In genomic region chr3:182693723-182694122, GRCh38 we compare ENCODE assay signal across 29 cellular contexts.
"Had no signal": no experiment of that assay in that cellular context is flagged by ENCODE, and none has a peak within 500 bp of the region (broad histone marks: within the 10 kb centered on the region; RNA-seq: fewer than 3 reads in every experiment).

No MANE protein-coding gene starts in this region.

- FAIRE-seq: urothelium cell line had no signal

- H3K4me1 ChIP-seq: suprapubic skin, testis, thyroid gland, tibial artery, tibial nerve, transverse colon, upper lobe of left lung, upper lobe of right lung, uterus, vagina had no signal

- H3K27me3 Mint-ChIP-seq: stimulated activated naive CD8-positive, alpha-beta T cell treated with anti-CD3 and anti-CD28 coated beads, Interleukin-15, amount 100 ng/mL, for 72 hours; type B pancreatic cell had no signal

- H3K4me3 ChIP-seq: stomach, suprapubic skin, testis, thoracic aorta, thyroid gland, tibial artery, tibial nerve, transverse colon, upper lobe of left lung, upper lobe of right lung, uterus, vagina had no signal

- H3K4me1 Mint-ChIP-seq: stimulated activated effector memory CD8-positive, alpha-beta T cell treated with anti-CD3 and anti-CD28 coated beads, Interleukin-12 subunit alpha, Interleukin-12 subunit beta, amount 100 ng/mL, for 72 hours; stimulated activated memory B cell treated with anti-CD40 and anti-IgM and Interleukin-4, amounts not matched to agents 10 μg/mL and 1 μg/mL and 100 μg/mL, for 72 hours; stimulated activated naive B cell treated with anti-CD40 and anti-IgM and Interleukin-4, amounts not matched to agents 10 μg/mL and 1 μg/mL and 100 μg/mL, for 72 hours; stimulated activated naive CD8-positive, alpha-beta T cell treated with anti-CD3 and anti-CD28 coated beads, Interleukin-15, amount 100 ng/mL, for 72 hours had no signal

- H3K9me3 Mint-ChIP-seq: stimulated activated effector memory CD8-positive, alpha-beta T cell treated with anti-CD3 and anti-CD28 coated beads, Interleukin-12 subunit alpha, Interleukin-12 subunit beta, amount 100 ng/mL, for 72 hours; stimulated activated memory B cell treated with anti-CD40 and anti-IgM and Interleukin-4, amounts not matched to agents 10 μg/mL and 1 μg/mL and 100 μg/mL, for 72 hours; stimulated activated naive B cell treated with anti-CD40 and anti-IgM and Interleukin-4, amounts not matched to agents 10 μg/mL and 1 μg/mL and 100 μg/mL, for 72 hours; stimulated activated naive CD8-positive, alpha-beta T cell treated with anti-CD3 and anti-CD28 coated beads, Interleukin-15, amount 100 ng/mL, for 72 hours; stimulated activated naive CD8-positive, alpha-beta T cell treated with anti-CD3 and anti-CD28 coated beads, Interleukin-15, Interleukin-2, amounts not matched to agents 100 ng/mL and 50 ng/mL, for 24 hours; type B pancreatic cell had no signal

- H3K4me3 Mint-ChIP-seq: stimulated activated effector memory CD8-positive, alpha-beta T cell treated with anti-CD3 and anti-CD28 coated beads, Interleukin-12 subunit alpha, Interleukin-12 subunit beta, amount 100 ng/mL, for 72 hours; stimulated activated memory B cell treated with anti-CD40 and anti-IgM and Interleukin-4, amounts not matched to agents 10 μg/mL and 1 μg/mL and 100 μg/mL, for 72 hours; stimulated activated naive B cell treated with anti-CD40 and anti-IgM and Interleukin-4, amounts not matched to agents 10 μg/mL and 1 μg/mL and 100 μg/mL, for 72 hours; stimulated activated naive CD8-positive, alpha-beta T cell treated with anti-CD3 and anti-CD28 coated beads, Interleukin-15, amount 100 ng/mL, for 72 hours; stimulated activated naive CD8-positive, alpha-beta T cell treated with anti-CD3 and anti-CD28 coated beads, Interleukin-15, Interleukin-2, amounts not matched to agents 100 ng/mL and 50 ng/mL, for 24 hours; type B pancreatic cell had no signal

- H3K36me3 Mint-ChIP-seq: stimulated activated effector memory CD8-positive, alpha-beta T cell treated with anti-CD3 and anti-CD28 coated beads, Interleukin-12 subunit alpha, Interleukin-12 subunit beta, amount 100 ng/mL, for 72 hours; stimulated activated memory B cell treated with anti-CD40 and anti-IgM and Interleukin-4, amounts not matched to agents 10 μg/mL and 1 μg/mL and 100 μg/mL, for 72 hours; stimulated activated naive B cell treated with anti-CD40 and anti-IgM and Interleukin-4, amounts not matched to agents 10 μg/mL and 1 μg/mL and 100 μg/mL, for 72 hours; type B pancreatic cell had no signal

- H3K27ac Mint-ChIP-seq: stimulated activated effector memory CD8-positive, alpha-beta T cell treated with anti-CD3 and anti-CD28 coated beads, Interleukin-12 subunit alpha, Interleukin-12 subunit beta, amount 100 ng/mL, for 72 hours; stimulated activated memory B cell treated with anti-CD40 and anti-IgM and Interleukin-4, amounts not matched to agents 10 μg/mL and 1 μg/mL and 100 μg/mL, for 72 hours; stimulated activated naive B cell treated with anti-CD40 and anti-IgM and Interleukin-4, amounts not matched to agents 10 μg/mL and 1 μg/mL and 100 μg/mL, for 72 hours; stimulated activated naive CD8-positive, alpha-beta T cell treated with anti-CD3 and anti-CD28 coated beads, Interleukin-15, amount 100 ng/mL, for 72 hours; stimulated activated naive CD8-positive, alpha-beta T cell treated with anti-CD3 and anti-CD28 coated beads, Interleukin-15, Interleukin-2, amounts not matched to agents 100 ng/mL and 50 ng/mL, for 24 hours; type B pancreatic cell had no signal

- DNase-seq: stimulated activated CD4-positive, alpha-beta T cell treated with anti-CD3 and anti-CD28 coated beads, Interleukin-2, amount 100 ng/mL, for 48 hours; stimulated activated CD4-positive, alpha-beta T cell treated with anti-CD3 and anti-CD28 coated beads, Interleukin-4, amount 100 ng/mL, for 1 hour; stimulated activated CD4-positive, alpha-beta T cell treated with anti-CD3 and anti-CD28 coated beads, Interleukin-4, amount 100 ng/mL, for 24 hours; stimulated activated CD4-positive, alpha-beta T cell treated with anti-CD3 and anti-CD28 coated beads, Interleukin-4, amount 100 ng/mL, for 4 hours; stimulated activated CD8-positive, alpha-beta memory T cell treated with anti-CD3 and anti-CD28 coated beads, Interleukin-4, amount 100 ng/mL, for 48 hours; stimulated activated naive B cell treated with anti-CD40 and anti-IgM and Interleukin-4, amounts not matched to agents 10 μg/mL and 1 μg/mL and 100 μg/mL, for 72 hours; stimulated activated naive CD4-positive, alpha-beta T cell; stimulated activated naive CD4-positive, alpha-beta T cell treated with Interleukin-2 at 50 U/mL for 16 hours; stimulated activated naive CD8-positive, alpha-beta T cell treated with anti-CD3 and anti-CD28 coated beads, Interleukin-15, amount 100 ng/mL, for 72 hours; stimulated activated naive CD8-positive, alpha-beta T cell treated with anti-CD3 and anti-CD28 coated beads, Interleukin-15, Interleukin-2, amounts not matched to agents 100 U/mL and 50 U/mL, for 24 hours; stomach; substantia nigra; testis; thyroid gland; tibial artery; transverse colon; trophoblast cell; upper lobe of left lung; upper lobe of right lung; uterus had no signal

- H3K36me3 ChIP-seq: stomach, suprapubic skin, thoracic aorta, thyroid gland, tibial artery, tibial nerve, transverse colon, upper lobe of left lung, upper lobe of right lung, uterus, vagina had no signal

- H3K27me3 ChIP-seq: stomach, testis, thyroid gland, upper lobe of left lung, uterus, vagina had no signal

- ATAC-seq: stimulated activated effector memory CD8-positive, alpha-beta T cell treated with anti-CD3 and anti-CD28 coated beads, Interleukin-12 subunit alpha, Interleukin-12 subunit beta, amount 100 ng/mL, for 72 hours; stimulated activated memory B cell treated with anti-CD40 and anti-IgM and Interleukin-4, amounts not matched to agents 10 μg/mL and 1 μg/mL and 100 μg/mL, for 72 hours; stimulated activated naive B cell treated with anti-CD40 and anti-IgM and Interleukin-4, amounts not matched to agents 10 μg/mL and 1 μg/mL and 100 μg/mL, for 72 hours; stimulated activated naive CD8-positive, alpha-beta T cell treated with anti-CD3 and anti-CD28 coated beads, Interleukin-15, amount 100 ng/mL, for 72 hours; stimulated activated naive CD8-positive, alpha-beta T cell treated with anti-CD3 and anti-CD28 coated beads, Interleukin-15, Interleukin-2, amounts not matched to agents 100 U/mL and 50 U/mL, for 24 hours; upper lobe of right lung had no signal

- H3K9me3 ChIP-seq: stomach, suprapubic skin, testis, thoracic aorta, thyroid gland, tibial artery, tibial nerve, transverse colon, upper lobe of left lung, upper lobe of right lung, uterus, vagina had no signal

- H3K27ac ChIP-seq: stomach, suprapubic skin, testis, thoracic aorta, thyroid gland, tibial artery, tibial nerve, transverse colon, upper lobe of left lung, upper lobe of right lung, uterus, vagina had no signal
